ENCODE assay signal across 16 cellular contexts in genomic region chr2:154740360-154740759, GRCh38. TPM values are rescaled to one million over a fixed set of nuclear protein-coding genes. Genes with fewer than 3 reads are reported as not detected.
"Had no signal": no experiment of that assay in that cellular context is flagged by ENCODE, and none has a peak within 500 bp of the region (broad histone marks: within the 10 kb centered on the region; RNA-seq: fewer than 3 reads in every experiment).

No MANE protein-coding gene starts in this region.

- H3K27ac ChIP-seq: adrenal gland, hepatocyte, suprapubic skin, upper lobe of left lung had no signal

- H3K9me3 ChIP-seq: adrenal gland, suprapubic skin, upper lobe of left lung had no signal

- H3K27me3 ChIP-seq: adrenal gland, hepatocyte, suprapubic skin, upper lobe of left lung had no signal

- H3K4me1 ChIP-seq: adrenal gland, suprapubic skin, upper lobe of left lung had no signal

- ATAC-seq: activated CD8-positive, alpha-beta T cell treated with anti-CD3 and anti-CD28 coated beads, Interleukin-2, amount 10 ng/mL, durations not matched to agents 7 days and 5 days; activated T-helper 17 cell treated with anti-CD3 and anti-CD28 coated beads, Interleukin-2, amount 50 U/mL, for 72 hours; stimulated activated naive CD8-positive, alpha-beta T cell treated with anti-CD3 and anti-CD28 coated beads, Interleukin-15, Interleukin-2, amounts not matched to agents 100 U/mL and 50 U/mL, for 24 hours had no signal

- H3K36me3 ChIP-seq: adrenal gland, suprapubic skin, upper lobe of left lung had no signal

- H3K4me3 ChIP-seq: adrenal gland, hepatocyte, suprapubic skin, upper lobe of left lung had no signal

- DNase-seq: activated CD4-positive, alpha-beta T cell treated with anti-CD3 and anti-CD28 coated beads for 4 hours; activated CD8-positive, alpha-beta T cell treated with anti-CD3 and anti-CD28 coated beads, Interleukin-2, amount 10 ng/mL, durations not matched to agents 7 days and 5 days; activated naive CD4-positive, alpha-beta T cell treated with anti-CD3 and anti-CD28 coated beads, Interleukin-2, amount 50 U/mL, for 16 hours; adrenal gland; central memory CD4-positive, alpha-beta T cell; dermis blood vessel endothelial cell; kidney; stimulated activated CD4-positive, alpha-beta T cell treated with anti-CD3 and anti-CD28 coated beads, Interleukin-4, amount 100 ng/mL, for 1 hour; stimulated activated CD8-positive, alpha-beta memory T cell treated with anti-CD3 and anti-CD28 coated beads, Interleukin-4, amount 100 ng/mL, for 48 hours; stimulated activated naive CD8-positive, alpha-beta T cell treated with anti-CD3 and anti-CD28 coated beads, Interleukin-15, Interleukin-2, amounts not matched to agents 100 U/mL and 50 U/mL, for 24 hours; upper lobe of left lung had no signal

RNA-seq across cellular contexts. Expression of gene KCNJ3, which starts 41.9 kb away (rescaled TPM):
- total RNA-seq: activated CD8-positive, alpha-beta T cell treated with anti-CD3 and anti-CD28 coated beads, Interleukin-2, amount 10 ng/mL, durations not matched to agents 7 days and 5 days; activated T-helper 17 cell treated with anti-CD3 and anti-CD28 coated beads, Interleukin-2, amount 50 U/mL, for 72 hours; dermis blood vessel endothelial cell; mesenteric fat pad; osteocyte; upper lobe of left lung had no signal
